In the genomic region with DNA sequence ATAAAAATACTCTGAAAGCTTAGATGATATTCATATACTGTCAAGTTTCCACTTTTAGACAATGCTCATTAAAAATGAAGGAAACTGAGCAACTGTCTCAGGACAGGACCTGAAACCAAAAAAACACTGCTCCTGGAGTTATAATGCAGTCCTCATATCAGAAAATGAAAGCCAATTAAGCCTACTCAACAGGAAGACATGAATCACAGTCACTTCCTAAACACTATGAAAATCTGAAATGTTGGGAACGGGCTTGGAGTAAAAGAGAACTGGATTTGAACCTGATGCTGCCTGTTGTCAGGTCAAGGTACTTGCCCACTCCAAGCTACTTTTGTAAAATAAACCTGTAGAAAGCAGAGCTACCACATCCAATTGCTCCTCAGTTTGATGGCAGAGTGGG, we compare ENCODE assay signal across 23 cellular contexts.
"Had no signal": no experiment of that assay in that cellular context is flagged by ENCODE, and none has a peak within 500 bp of the region (broad histone marks: within the 10 kb centered on the region; RNA-seq: fewer than 3 reads in every experiment).

No MANE protein-coding gene starts in this region.

- H3K36me3 ChIP-seq: esophagus squamous epithelium, lower lobe of right lung, ovary, prostate gland, thyroid gland, upper lobe of right lung, WERI-Rb-1 had no signal

- DNase-seq: activated CD4-positive, alpha-beta T cell treated with anti-CD3 and anti-CD28 coated beads for 1 hour; activated CD4-positive, alpha-beta T cell treated with anti-CD3 and anti-CD28 coated beads, Interleukin-2, amount 50 U/mL, for 1 hour; activated CD8-positive, alpha-beta T cell treated with anti-CD3 and anti-CD28 coated beads, Interleukin-2, amount 10 ng/mL, durations not matched to agents 7 days and 5 days; activated gamma-delta T cell; anterior cingulate cortex; esophagus squamous epithelium; kidney; lower lobe of right lung; natural killer cell; ovary; right cardiac atrium; stimulated activated CD4-positive, alpha-beta T cell treated with anti-CD3 and anti-CD28 coated beads, Interleukin-4, amount 100 ng/mL, for 4 hours; stimulated activated naive CD8-positive, alpha-beta T cell treated with anti-CD3 and anti-CD28 coated beads, Interleukin-15, Interleukin-2, amounts not matched to agents 100 U/mL and 50 U/mL, for 24 hours; substantia nigra; thyroid gland; upper lobe of right lung; WERI-Rb-1 had no signal

- H3K27me3 Mint-ChIP-seq: activated naive CD4-positive, alpha-beta T cell treated with anti-CD3 and anti-CD28 coated beads, Interleukin-2, amount 50 U/mL, for 24 hours; brain; central memory CD8-positive, alpha-beta T cell had no signal

- H3K4me3 Mint-ChIP-seq: activated CD8-positive, alpha-beta T cell treated with anti-CD3 and anti-CD28 coated beads, Interleukin-2, amount 10 ng/mL, durations not matched to agents 7 days and 5 days; activated naive CD4-positive, alpha-beta T cell treated with anti-CD3 and anti-CD28 coated beads, Interleukin-2, amount 50 U/mL, for 24 hours; activated T-helper 1 cell treated with anti-CD3 and anti-CD28 coated beads, Interleukin-12 subunit alpha, Interleukin-12 subunit beta, Interleukin-2, Interleukin-4 antibody, amounts not matched to agents 30 ng/mL and 10 ng/mL and 1 ng/mL, durations not matched to agents 14 hours and 24 hours and 36 hours; brain; central memory CD8-positive, alpha-beta T cell; natural killer cell had no signal

- H3K27me3 ChIP-seq: esophagus squamous epithelium, ovary, thyroid gland, upper lobe of right lung had no signal

- H3K27ac Mint-ChIP-seq: activated CD8-positive, alpha-beta T cell treated with anti-CD3 and anti-CD28 coated beads, Interleukin-2, amount 10 ng/mL, durations not matched to agents 7 days and 5 days; activated naive CD4-positive, alpha-beta T cell treated with anti-CD3 and anti-CD28 coated beads, Interleukin-2, amount 50 U/mL, for 24 hours; activated T-helper 1 cell treated with anti-CD3 and anti-CD28 coated beads, Interleukin-12 subunit alpha, Interleukin-12 subunit beta, Interleukin-2, Interleukin-4 antibody, amounts not matched to agents 30 ng/mL and 10 ng/mL and 1 ng/mL, durations not matched to agents 14 hours and 24 hours and 36 hours; natural killer cell had no signal

- H3K4me1 ChIP-seq: esophagus squamous epithelium, lower lobe of right lung, prostate gland, upper lobe of right lung had no signal

- H3K9me3 Mint-ChIP-seq: central memory CD8-positive, alpha-beta T cell; natural killer cell had no signal

- H3K27ac ChIP-seq: esophagus squamous epithelium, lower lobe of right lung, ovary, prostate gland, thyroid gland, upper lobe of right lung, WERI-Rb-1 had no signal

- H3K9me3 ChIP-seq: esophagus squamous epithelium, lower lobe of right lung, ovary, prostate gland, thyroid gland, upper lobe of right lung had no signal

- H3K4me3 ChIP-seq: esophagus squamous epithelium, lower lobe of right lung, ovary, prostate gland, thyroid gland, upper lobe of right lung had no signal

- H3K36me3 Mint-ChIP-seq: natural killer cell had no signal

- FAIRE-seq: colon, kidney had no signal
